Comparison of ENCODE assay signal across 29 cellular contexts in the genomic region with DNA sequence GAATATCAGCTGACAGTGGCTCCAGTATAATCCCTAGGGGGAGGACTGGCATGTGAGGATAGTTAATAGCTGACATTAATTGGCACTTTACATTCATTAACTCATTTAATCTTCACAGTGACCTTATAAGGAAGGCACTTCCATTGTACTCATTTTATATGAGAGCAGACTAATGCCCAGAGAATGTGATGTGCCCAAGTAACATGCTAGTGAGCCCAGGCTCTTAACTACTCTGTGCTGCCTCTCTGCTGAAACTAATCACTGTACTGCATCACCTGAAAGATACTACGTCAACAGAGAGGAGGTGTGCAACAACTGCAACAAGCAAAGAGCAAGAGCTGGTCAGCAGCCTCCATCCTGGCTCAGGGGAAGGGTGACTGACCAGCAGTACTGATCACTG.
"Had no signal": no experiment of that assay in that cellular context is flagged by ENCODE, and none has a peak within 500 bp of the region (broad histone marks: within the 10 kb centered on the region; RNA-seq: fewer than 3 reads in every experiment).

No MANE protein-coding gene starts in this region.

- H3K27ac Mint-ChIP-seq: activated B cell treated with CpG ODN at 0.5 μM for 24 hours; activated CD4-positive, alpha-beta T cell treated with anti-CD3 and anti-CD28 coated beads for 36 hours; activated naive CD4-positive, alpha-beta T cell treated with anti-CD3 and anti-CD28 coated beads, Interleukin-2, amount 10 ng/mL, durations not matched to agents 7 days and 5 days; activated naive CD8-positive, alpha-beta T cell treated with anti-CD3 and anti-CD28 coated beads, Interleukin-2, amount 50 U/mL, for 24 hours; nephron progenitor cell; T-helper 1 cell treated with Interleukin-12 subunit alpha and Interleukin-12 subunit beta and Interleukin-4 antibody, amounts not matched to agents 30 μg/mL and 1 μg/mL, for 36 hours had no signal

- H3K4me3 ChIP-seq: body of pancreas, esophagus muscularis mucosa, gastroesophageal sphincter, heart left ventricle, mucosa of descending colon, pancreas, psoas muscle, smooth muscle cell, upper lobe of left lung had no signal

- H3K27ac ChIP-seq: body of pancreas, esophagus muscularis mucosa, gastroesophageal sphincter, heart left ventricle, pancreas, psoas muscle, upper lobe of left lung had no signal

- H3K27me3 Mint-ChIP-seq: activated B cell treated with CpG ODN at 0.5 μM for 24 hours; activated CD4-positive, alpha-beta T cell treated with anti-CD3 and anti-CD28 coated beads for 36 hours; activated naive CD4-positive, alpha-beta T cell treated with anti-CD3 and anti-CD28 coated beads, Interleukin-2, amount 10 ng/mL, durations not matched to agents 7 days and 5 days; activated naive CD8-positive, alpha-beta T cell treated with anti-CD3 and anti-CD28 coated beads, Interleukin-2, amount 50 U/mL, for 24 hours had no signal

- ATAC-seq: activated CD4-positive, alpha-beta T cell treated with anti-CD3 and anti-CD28 coated beads for 36 hours; activated naive CD8-positive, alpha-beta T cell treated with anti-CD3 and anti-CD28 coated beads, Interleukin-2, amount 50 U/mL, for 24 hours; activated T-cell treated with anti-CD3 and anti-CD28 coated beads, Interleukin-2, amount 50 U/mL, for 4 hours; body of pancreas; gastroesophageal sphincter; heart left ventricle; left colon; mucosa of descending colon; pancreas; psoas muscle; sciatic nerve had no signal

- H3K4me2 ChIP-seq: smooth muscle cell had no signal

- H3K4me1 Mint-ChIP-seq: activated B cell treated with CpG ODN at 0.5 μM for 24 hours; activated CD4-positive, alpha-beta T cell treated with anti-CD3 and anti-CD28 coated beads for 36 hours; activated naive CD4-positive, alpha-beta T cell treated with anti-CD3 and anti-CD28 coated beads, Interleukin-2, amount 10 ng/mL, durations not matched to agents 7 days and 5 days; activated naive CD8-positive, alpha-beta T cell treated with anti-CD3 and anti-CD28 coated beads, Interleukin-2, amount 50 U/mL, for 24 hours; nephron progenitor cell had no signal

- DNase-seq: activated B cell treated with CpG ODN at 0.5 μM for 24 hours; activated CD4-positive, alpha-beta T cell treated with anti-CD3 and anti-CD28 coated beads for 36 hours; activated CD4-positive, alpha-beta T cell treated with anti-CD3 and anti-CD28 coated beads, Interleukin-2, amount 50 U/mL, for 4 hours; activated CD8-positive, alpha-beta memory T cell treated with anti-CD3 and anti-CD28 coated beads, Interleukin-2, amount 50 U/mL, for 48 hours; activated effector memory CD4-positive, alpha-beta T cell treated with Interleukin-2 at 50 U/mL for 16 hours; activated naive CD4-positive, alpha-beta T cell treated with anti-CD3 and anti-CD28 coated beads, Interleukin-2, amount 10 ng/mL, durations not matched to agents 7 days and 5 days; activated naive CD8-positive, alpha-beta T cell treated with anti-CD3 and anti-CD28 coated beads, Interleukin-2, amount 50 U/mL, for 24 hours; activated T-cell treated with anti-CD3 and anti-CD28 coated beads, Interleukin-2, amount 50 U/mL, for 4 hours; body of pancreas; caudate nucleus; dermis blood vessel endothelial cell; effector memory CD4-positive, alpha-beta T cell; heart left ventricle; islet precursor cell; left colon; mesendoderm; mucosa of descending colon; nephron progenitor cell; pancreas; psoas muscle; stimulated activated CD4-positive, alpha-beta T cell treated with anti-CD3 and anti-CD28 coated beads, Interleukin-15, amount 100 ng/mL, for 24 hours; stimulated activated CD8-positive, alpha-beta memory T cell treated with anti-CD3 and anti-CD28 coated beads, Interleukin-4, amount 100 ng/mL, for 48 hours; stimulated activated naive CD4-positive, alpha-beta T cell; upper lobe of left lung had no signal

- H3K36me3 ChIP-seq: pancreas had no signal

- H3K27me3 ChIP-seq: body of pancreas, esophagus muscularis mucosa, gastroesophageal sphincter, heart left ventricle, pancreas, upper lobe of left lung had no signal

- H3K9me3 ChIP-seq: body of pancreas, esophagus muscularis mucosa, gastroesophageal sphincter, heart left ventricle, mucosa of descending colon, pancreas, psoas muscle, upper lobe of left lung had no signal

- H3K4me3 Mint-ChIP-seq: activated B cell treated with CpG ODN at 0.5 μM for 24 hours; activated CD4-positive, alpha-beta T cell treated with anti-CD3 and anti-CD28 coated beads for 36 hours; activated naive CD4-positive, alpha-beta T cell treated with anti-CD3 and anti-CD28 coated beads, Interleukin-2, amount 10 ng/mL, durations not matched to agents 7 days and 5 days; activated naive CD8-positive, alpha-beta T cell treated with anti-CD3 and anti-CD28 coated beads, Interleukin-2, amount 50 U/mL, for 24 hours; activated T-cell treated with anti-CD3 and anti-CD28 coated beads, Interleukin-2, amount 50 U/mL, for 4 hours; nephron progenitor cell; T-helper 1 cell treated with Interleukin-12 subunit alpha and Interleukin-12 subunit beta and Interleukin-4 antibody, amounts not matched to agents 30 μg/mL and 1 μg/mL, for 36 hours had no signal

- H3K4me1 ChIP-seq: body of pancreas, esophagus muscularis mucosa, gastroesophageal sphincter, pancreas, psoas muscle, upper lobe of left lung had no signal
